ENCODE assay signal across 35 cellular contexts in the genomic region with DNA sequence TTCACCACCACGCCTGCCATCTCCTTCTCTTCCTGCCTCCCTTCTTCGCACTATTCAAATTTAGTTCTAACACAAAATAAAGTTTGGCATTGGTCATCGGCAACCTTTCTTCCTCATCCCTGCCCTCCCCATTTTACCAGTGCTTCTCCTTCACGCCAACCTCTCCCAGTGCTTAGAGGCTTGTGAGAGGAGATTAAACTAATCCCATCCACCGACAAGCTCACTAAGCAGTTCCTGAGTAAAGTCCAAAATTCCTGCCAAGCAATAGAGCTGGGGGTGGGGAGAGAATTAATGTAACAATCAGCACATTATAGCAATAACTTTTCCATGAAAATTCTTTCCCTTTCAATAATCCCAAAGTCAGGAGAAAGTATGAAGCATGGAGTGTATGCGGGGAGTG.
"Had no signal": no experiment of that assay in that cellular context is flagged by ENCODE, and none has a peak within 500 bp of the region (broad histone marks: within the 10 kb centered on the region; RNA-seq: fewer than 3 reads in every experiment).

No MANE protein-coding gene starts in this region.

- H3K27ac ChIP-seq: adrenal gland, body of pancreas, Peyer's patch, SJSA1 had no signal

- H3K4me1 ChIP-seq: adrenal gland, body of pancreas, Peyer's patch, SJSA1 had no signal

- H3K27me3 ChIP-seq: adrenal gland, body of pancreas, Peyer's patch, SJSA1 had no signal

- H3K4me3 ChIP-seq: adrenal gland, body of pancreas, Peyer's patch, SJSA1 had no signal

- H3K9me3 ChIP-seq: adrenal gland, body of pancreas, Peyer's patch, SJSA1, SK-N-SH had no signal

- DNase-seq: activated CD4-positive, alpha-beta memory T cell treated with anti-CD3 and anti-CD28 coated beads for 36 hours; activated CD4-positive, alpha-beta T cell treated with anti-CD3 and anti-CD28 coated beads for 4 hours; activated CD4-positive, alpha-beta T cell treated with anti-CD3 and anti-CD28 coated beads, Interleukin-2, amount 50 U/mL, for 1 hour; activated CD4-positive, CD25-positive, alpha-beta regulatory T cell treated with anti-CD3 and anti-CD28 coated beads, Interleukin-2, amount 50 U/mL, for 72 hours; activated CD8-positive, alpha-beta memory T cell treated with anti-CD3 and anti-CD28 coated beads, Interleukin-2, amount 50 U/mL, for 4 hours; activated gamma-delta T cell treated with Interleukin-2 at 50 U/mL for 16 hours; activated naive CD4-positive, alpha-beta T cell treated with anti-CD3 and anti-CD28 coated beads for 36 hours; activated T-cell treated with anti-CD3 and anti-CD28 coated beads for 4 hours; activated T-cell treated with anti-CD3 and anti-CD28 coated beads, Interleukin-2, amount 50 U/mL, for 4 hours; adrenal gland; body of pancreas; caudate nucleus; cerebellar nuclear complex; KG1; MM.1S; MV-4-11; NCI-H1092; NCI-H1436 treated with DMSO at 0.1 percent for 48 hours; NCI-H1694 treated with DMSO at 0.1 percent for 48 hours; NCI-H2029; NCI-H345; NCI-H526 treated with DMSO at 0.1 percent for 48 hours; NCI-H774; NK-92 treated with Interleukin-12 subunit alpha and Interleukin-12 subunit beta, amount 100 ng/mL, for 24 hours; PC-3; Peyer's patch; RPMI8226; SHP77 treated with DMSO at 0.1 percent for 48 hours; SK-N-SH had no signal

- H3K27me3 Mint-ChIP-seq: activated CD4-positive, alpha-beta memory T cell treated with anti-CD3 and anti-CD28 coated beads for 36 hours had no signal

- H3K9ac ChIP-seq: SK-N-SH had no signal

- H3K9me3 Mint-ChIP-seq: activated naive CD4-positive, alpha-beta T cell treated with anti-CD3 and anti-CD28 coated beads for 36 hours; activated T-cell treated with anti-CD3 and anti-CD28 coated beads, Interleukin-2, amount 50 U/mL, for 4 hours; activated T-helper 1 cell treated with anti-CD3 and anti-CD28 coated beads, Interleukin-12 subunit alpha, Interleukin-12 subunit beta, Interleukin-2, Interleukin-4 antibody, amounts not matched to agents 30 ng/mL and 10 ng/mL and 1 ng/mL, durations not matched to agents 14 hours and 24 hours and 36 hours; T-helper 1 cell treated with Interleukin-12 subunit alpha and Interleukin-12 subunit beta and Interleukin-4 antibody, amounts not matched to agents 30 μg/mL and 1 μg/mL, for 36 hours; T-helper 2 cell treated with Interferon-gamma antibody and Interleukin-4, amounts not matched to agents 5 μg/mL and 100 μg/mL, for 36 hours had no signal

- H3K27ac Mint-ChIP-seq: activated CD4-positive, alpha-beta memory T cell treated with anti-CD3 and anti-CD28 coated beads for 36 hours; activated naive CD4-positive, alpha-beta T cell treated with anti-CD3 and anti-CD28 coated beads for 36 hours; activated naive CD4-positive, alpha-beta T cell treated with anti-CD3 and anti-CD28 coated beads, Interleukin-2, amount 50 U/mL, for 72 hours; activated T-helper 1 cell treated with anti-CD3 and anti-CD28 coated beads, Interleukin-12 subunit alpha, Interleukin-12 subunit beta, Interleukin-2, Interleukin-4 antibody, amounts not matched to agents 30 ng/mL and 10 ng/mL and 1 ng/mL, durations not matched to agents 14 hours and 24 hours and 36 hours; T-helper 1 cell treated with Interleukin-12 subunit alpha and Interleukin-12 subunit beta and Interleukin-4 antibody, amounts not matched to agents 30 μg/mL and 1 μg/mL, for 36 hours; T-helper 2 cell treated with Interferon-gamma antibody and Interleukin-4, amounts not matched to agents 5 μg/mL and 100 μg/mL, for 36 hours; WTC11 had no signal

- H3K4me3 Mint-ChIP-seq: activated CD4-positive, alpha-beta memory T cell treated with anti-CD3 and anti-CD28 coated beads for 36 hours; activated naive CD4-positive, alpha-beta T cell treated with anti-CD3 and anti-CD28 coated beads for 36 hours; activated T-cell treated with anti-CD3 and anti-CD28 coated beads, Interleukin-2, amount 50 U/mL, for 4 hours; activated T-helper 1 cell treated with anti-CD3 and anti-CD28 coated beads, Interleukin-12 subunit alpha, Interleukin-12 subunit beta, Interleukin-2, Interleukin-4 antibody, amounts not matched to agents 30 ng/mL and 10 ng/mL and 1 ng/mL, durations not matched to agents 14 hours and 24 hours and 36 hours; T-helper 1 cell treated with Interleukin-12 subunit alpha and Interleukin-12 subunit beta and Interleukin-4 antibody, amounts not matched to agents 30 μg/mL and 1 μg/mL, for 36 hours; T-helper 2 cell treated with Interferon-gamma antibody and Interleukin-4, amounts not matched to agents 5 μg/mL and 100 μg/mL, for 36 hours; WTC11 had no signal

- ATAC-seq: activated naive CD4-positive, alpha-beta T cell treated with anti-CD3 and anti-CD28 coated beads, Interleukin-2, amount 50 U/mL, for 72 hours; activated T-cell treated with anti-CD3 and anti-CD28 coated beads, Interleukin-2, amount 50 U/mL, for 4 hours; body of pancreas; PC-3; WTC11 had no signal

- H3K36me3 ChIP-seq: adrenal gland, Peyer's patch, SJSA1 had no signal

- H3K36me3 Mint-ChIP-seq: activated CD4-positive, alpha-beta memory T cell treated with anti-CD3 and anti-CD28 coated beads for 36 hours; activated naive CD4-positive, alpha-beta T cell treated with anti-CD3 and anti-CD28 coated beads, Interleukin-2, amount 50 U/mL, for 72 hours; WTC11 had no signal
